Comparison of ENCODE assay signal across 1 cellular context in the genomic region with DNA sequence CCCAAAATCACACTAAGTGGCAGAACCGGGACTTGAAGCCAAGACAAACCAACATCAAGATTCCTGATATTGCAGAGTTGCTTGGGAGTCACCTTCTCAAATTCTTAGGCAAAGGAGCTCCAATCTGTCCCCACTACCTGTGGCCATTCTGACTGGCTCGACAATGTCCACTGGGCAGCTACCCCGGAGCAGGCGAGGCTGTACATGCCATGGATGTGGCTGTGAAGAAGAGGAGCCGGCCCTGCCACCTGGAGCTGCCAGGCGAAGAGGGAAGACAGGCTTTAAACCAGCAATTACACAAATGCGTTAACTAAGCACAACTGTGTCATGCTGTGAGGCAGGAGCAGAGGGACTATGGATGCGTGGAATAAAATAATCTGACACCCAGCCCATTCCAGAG.
TF ChIP-seq lines count a peak whose summit lies in the region.

No MANE protein-coding gene starts in this region.

TF ChIP-seq in HEK293, 187 proteins besides CTCF, POLR2A, EP300 and RAD21 (continued from another document):
- TF ChIP-seq, protein P1, sequence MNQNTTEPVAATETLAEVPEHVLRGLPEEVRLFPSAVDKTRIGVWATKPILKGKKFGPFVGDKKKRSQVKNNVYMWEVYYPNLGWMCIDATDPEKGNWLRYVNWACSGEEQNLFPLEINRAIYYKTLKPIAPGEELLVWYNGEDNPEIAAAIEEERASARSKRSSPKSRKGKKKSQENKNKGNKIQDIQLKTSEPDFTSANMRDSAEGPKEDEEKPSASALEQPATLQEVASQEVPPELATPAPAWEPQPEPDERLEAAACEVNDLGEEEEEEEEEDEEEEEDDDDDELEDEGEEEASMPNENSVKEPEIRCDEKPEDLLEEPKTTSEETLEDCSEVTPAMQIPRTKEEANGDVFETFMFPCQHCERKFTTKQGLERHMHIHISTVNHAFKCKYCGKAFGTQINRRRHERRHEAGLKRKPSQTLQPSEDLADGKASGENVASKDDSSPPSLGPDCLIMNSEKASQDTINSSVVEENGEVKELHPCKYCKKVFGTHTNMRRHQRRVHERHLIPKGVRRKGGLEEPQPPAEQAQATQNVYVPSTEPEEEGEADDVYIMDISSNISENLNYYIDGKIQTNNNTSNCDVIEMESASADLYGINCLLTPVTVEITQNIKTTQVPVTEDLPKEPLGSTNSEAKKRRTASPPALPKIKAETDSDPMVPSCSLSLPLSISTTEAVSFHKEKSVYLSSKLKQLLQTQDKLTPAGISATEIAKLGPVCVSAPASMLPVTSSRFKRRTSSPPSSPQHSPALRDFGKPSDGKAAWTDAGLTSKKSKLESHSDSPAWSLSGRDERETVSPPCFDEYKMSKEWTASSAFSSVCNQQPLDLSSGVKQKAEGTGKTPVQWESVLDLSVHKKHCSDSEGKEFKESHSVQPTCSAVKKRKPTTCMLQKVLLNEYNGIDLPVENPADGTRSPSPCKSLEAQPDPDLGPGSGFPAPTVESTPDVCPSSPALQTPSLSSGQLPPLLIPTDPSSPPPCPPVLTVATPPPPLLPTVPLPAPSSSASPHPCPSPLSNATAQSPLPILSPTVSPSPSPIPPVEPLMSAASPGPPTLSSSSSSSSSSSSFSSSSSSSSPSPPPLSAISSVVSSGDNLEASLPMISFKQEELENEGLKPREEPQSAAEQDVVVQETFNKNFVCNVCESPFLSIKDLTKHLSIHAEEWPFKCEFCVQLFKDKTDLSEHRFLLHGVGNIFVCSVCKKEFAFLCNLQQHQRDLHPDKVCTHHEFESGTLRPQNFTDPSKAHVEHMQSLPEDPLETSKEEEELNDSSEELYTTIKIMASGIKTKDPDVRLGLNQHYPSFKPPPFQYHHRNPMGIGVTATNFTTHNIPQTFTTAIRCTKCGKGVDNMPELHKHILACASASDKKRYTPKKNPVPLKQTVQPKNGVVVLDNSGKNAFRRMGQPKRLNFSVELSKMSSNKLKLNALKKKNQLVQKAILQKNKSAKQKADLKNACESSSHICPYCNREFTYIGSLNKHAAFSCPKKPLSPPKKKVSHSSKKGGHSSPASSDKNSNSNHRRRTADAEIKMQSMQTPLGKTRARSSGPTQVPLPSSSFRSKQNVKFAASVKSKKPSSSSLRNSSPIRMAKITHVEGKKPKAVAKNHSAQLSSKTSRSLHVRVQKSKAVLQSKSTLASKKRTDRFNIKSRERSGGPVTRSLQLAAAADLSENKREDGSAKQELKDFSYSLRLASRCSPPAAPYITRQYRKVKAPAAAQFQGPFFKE (tag by site-specific recombination; IDR thresholded peaks at IDR 0.05; ENCODE audit: borderline replicate concordance), result no peak
- TF ChIP-seq SP7 (tag by site-specific recombination; IDR thresholded peaks at IDR 0.05), result 0 out of 2 replicates have a peak, but pooled peaks have one; percentile 15
